In the genomic region with DNA sequence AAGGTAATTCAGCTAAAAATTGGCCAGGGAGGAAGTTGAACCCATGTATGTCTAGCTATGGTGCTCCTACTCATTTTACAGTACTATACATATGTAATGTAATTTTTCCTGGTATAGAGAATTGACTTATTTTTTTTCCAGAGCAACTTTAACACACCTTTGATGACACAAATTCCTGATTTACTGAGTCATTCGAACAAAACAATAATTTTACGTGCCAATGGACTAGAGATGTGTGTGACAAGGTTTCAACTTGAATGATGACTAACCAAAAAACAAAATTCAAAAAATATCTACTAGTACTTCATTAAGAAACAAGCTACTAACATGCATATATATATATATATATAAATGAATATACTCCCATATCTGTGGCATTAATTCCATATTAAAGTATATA, we compare ENCODE assay signal across 25 cellular contexts.
"Had no signal": no experiment of that assay in that cellular context is flagged by ENCODE, and none has a peak within 500 bp of the region (broad histone marks: within the 10 kb centered on the region; RNA-seq: fewer than 3 reads in every experiment).

No MANE protein-coding gene starts in this region.

- H3K36me3 ChIP-seq: colonic mucosa, esophagus muscularis mucosa, heart right ventricle, left ventricle myocardium inferior, right lobe of liver, thoracic aorta, uterus had no signal

- ATAC-seq: activated CD8-positive, alpha-beta T cell treated with anti-CD3 and anti-CD28 coated beads for 36 hours; activated naive CD4-positive, alpha-beta T cell treated with anti-CD3 and anti-CD28 coated beads, Interleukin-2, amount 50 U/mL, for 72 hours; heart right ventricle; right lobe of liver; WTC11 had no signal

- H3K4me1 Mint-ChIP-seq: WTC11 had no signal

- H3K4me3 Mint-ChIP-seq: activated CD8-positive, alpha-beta T cell treated with anti-CD3 and anti-CD28 coated beads for 36 hours; nephron; stimulated activated naive CD8-positive, alpha-beta T cell treated with anti-CD3 and anti-CD28 coated beads, Interleukin-15, Interleukin-2, amounts not matched to agents 100 ng/mL and 50 ng/mL, for 24 hours; type B pancreatic cell; WTC11 had no signal

- H3K9me3 Mint-ChIP-seq: stimulated activated naive CD8-positive, alpha-beta T cell treated with anti-CD3 and anti-CD28 coated beads, Interleukin-15, Interleukin-2, amounts not matched to agents 100 ng/mL and 50 ng/mL, for 24 hours had no signal

- H3K4me3 ChIP-seq: colonic mucosa, esophagus muscularis mucosa, heart right ventricle, left ventricle myocardium inferior, lung, right lobe of liver, thoracic aorta, uterus had no signal

- H3K27me3 ChIP-seq: colonic mucosa, esophagus muscularis mucosa, heart right ventricle, right lobe of liver, uterus had no signal

- H3K9me3 ChIP-seq: colonic mucosa, esophagus muscularis mucosa, right lobe of liver, thoracic aorta, uterus had no signal

- H3K27ac ChIP-seq: colonic mucosa, esophagus muscularis mucosa, heart right ventricle, left ventricle myocardium inferior, right lobe of liver, thoracic aorta, uterus had no signal

- H3K27me3 Mint-ChIP-seq: activated CD8-positive, alpha-beta T cell treated with anti-CD3 and anti-CD28 coated beads for 36 hours; stimulated activated naive CD8-positive, alpha-beta T cell treated with anti-CD3 and anti-CD28 coated beads, Interleukin-15, Interleukin-2, amounts not matched to agents 100 ng/mL and 50 ng/mL, for 24 hours; type B pancreatic cell had no signal

- H3K4me1 ChIP-seq: colonic mucosa, heart right ventricle, left ventricle myocardium inferior, right lobe of liver, uterus had no signal

- DNase-seq: activated CD4-positive, alpha-beta T cell treated with anti-CD3 and anti-CD28 coated beads, Interleukin-2, amount 50 U/mL, for 1 hour; activated CD8-positive, alpha-beta T cell treated with anti-CD3 and anti-CD28 coated beads for 36 hours; activated naive CD4-positive, alpha-beta T cell; activated T-cell treated with anti-CD3 and anti-CD28 coated beads, Interleukin-2, amount 50 U/mL, for 48 hours; cerebellar nuclear complex; colonic mucosa; effector CD8-positive, alpha-beta T cell; foreskin melanocyte; heart right ventricle; kidney glomerular epithelial cell; left ventricle myocardium inferior; right lobe of liver; stimulated activated CD4-positive, alpha-beta T cell treated with anti-CD3 and anti-CD28 coated beads, Interleukin-12 subunit alpha, Interleukin-12 subunit beta, amount 100 ng/mL, for 4 hours; stimulated activated CD4-positive, alpha-beta T cell treated with anti-CD3 and anti-CD28 coated beads, Interleukin-4, amount 100 ng/mL, for 1 hour; SW 1271; T-helper 2 cell; uterus had no signal

- H3K36me3 Mint-ChIP-seq: activated naive CD4-positive, alpha-beta T cell treated with anti-CD3 and anti-CD28 coated beads, Interleukin-2, amount 50 U/mL, for 72 hours; type B pancreatic cell; WTC11 had no signal

- H3K27ac Mint-ChIP-seq: activated CD8-positive, alpha-beta T cell treated with anti-CD3 and anti-CD28 coated beads for 36 hours; activated naive CD4-positive, alpha-beta T cell treated with anti-CD3 and anti-CD28 coated beads, Interleukin-2, amount 50 U/mL, for 72 hours; nephron; stimulated activated naive CD8-positive, alpha-beta T cell treated with anti-CD3 and anti-CD28 coated beads, Interleukin-15, Interleukin-2, amounts not matched to agents 100 ng/mL and 50 ng/mL, for 24 hours; type B pancreatic cell; WTC11 had no signal
